1 cellular context compared by ENCODE assay signal in the genomic region with DNA sequence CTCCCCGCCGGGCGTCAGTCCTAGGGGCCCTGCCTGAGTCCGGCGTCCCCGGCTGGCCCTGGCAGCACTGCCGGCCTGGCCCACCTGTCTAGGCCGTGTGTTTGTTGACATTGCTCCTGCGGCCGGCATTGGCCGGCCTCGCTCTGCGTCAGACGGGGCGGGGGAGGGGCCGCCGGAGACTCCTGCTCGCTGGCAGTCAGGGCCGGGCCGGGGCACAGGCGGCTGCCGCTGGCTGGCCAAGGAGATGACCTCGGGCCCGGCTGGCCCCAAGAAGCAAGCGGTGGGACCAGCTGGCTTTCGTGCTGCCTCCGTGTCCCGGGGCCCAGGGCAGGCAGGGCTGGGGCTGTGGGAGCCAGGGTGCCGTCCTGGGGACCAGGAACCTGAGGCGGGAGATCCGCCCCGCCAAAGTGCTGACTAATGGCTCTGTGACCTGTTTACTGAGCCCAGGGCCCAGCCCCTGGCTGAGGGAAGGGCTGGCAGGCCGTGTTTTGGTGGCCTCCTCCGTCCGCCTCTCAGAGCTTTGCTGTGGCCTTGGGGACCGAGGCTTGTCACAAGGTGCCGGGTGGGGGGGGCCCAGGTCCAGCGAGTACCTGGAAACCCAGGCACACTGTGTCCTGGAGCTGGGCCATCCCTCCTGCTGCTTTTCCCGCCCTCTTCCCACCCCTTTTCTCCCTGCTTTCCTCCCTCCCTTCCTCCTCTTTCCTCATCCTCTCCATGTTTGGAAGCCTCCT.
A peak's percentile ranks its signal among the peaks of the same experiment; 100 is the strongest.
TF ChIP-seq lines count a peak whose summit lies in the region.

No MANE protein-coding gene starts in this region.

TF ChIP-seq in HEK293, 187 proteins besides CTCF, POLR2A, EP300 and RAD21 (continued from another document and continues in another):
- TF ChIP-seq, protein P1, sequence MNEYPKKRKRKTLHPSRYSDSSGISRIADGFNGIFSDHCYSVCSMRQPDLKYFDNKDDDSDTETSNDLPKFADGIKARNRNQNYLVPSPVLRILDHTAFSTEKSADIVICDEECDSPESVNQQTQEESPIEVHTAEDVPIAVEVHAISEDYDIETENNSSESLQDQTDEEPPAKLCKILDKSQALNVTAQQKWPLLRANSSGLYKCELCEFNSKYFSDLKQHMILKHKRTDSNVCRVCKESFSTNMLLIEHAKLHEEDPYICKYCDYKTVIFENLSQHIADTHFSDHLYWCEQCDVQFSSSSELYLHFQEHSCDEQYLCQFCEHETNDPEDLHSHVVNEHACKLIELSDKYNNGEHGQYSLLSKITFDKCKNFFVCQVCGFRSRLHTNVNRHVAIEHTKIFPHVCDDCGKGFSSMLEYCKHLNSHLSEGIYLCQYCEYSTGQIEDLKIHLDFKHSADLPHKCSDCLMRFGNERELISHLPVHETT (tag by site-specific recombination; IDR thresholded peaks at IDR 0.05) = no peak
- TF ChIP-seq ZNF621 (tag by site-specific recombination; IDR thresholded peaks at IDR 0.05) (no peak), ZNF16 (tag by site-specific recombination; IDR thresholded peaks at IDR 0.05; ENCODE audit: low read depth) (no peak), SETDB1 (IDR thresholded peaks at IDR 0.05; ENCODE audit: insufficient read length, low read length) (no peak), HOXD13 (CRISPR knock-in tag; IDR thresholded peaks at IDR 0.05; ENCODE audit: borderline replicate concordance) (no peak), ZBTB20 (tag by site-specific recombination; IDR thresholded peaks at IDR 0.05) (peak; percentile 98), GLIS2 (tag by site-specific recombination; IDR thresholded peaks at IDR 0.05) (peak; percentile 88), ZNF473 (tag by site-specific recombination; IDR thresholded peaks at IDR 0.05) (no peak), ZNF404 (tag by site-specific recombination; IDR thresholded peaks at IDR 0.05) (no peak), ZNF112 (tag by site-specific recombination; IDR thresholded peaks at IDR 0.05) (no peak), ZFHX2 (tag by site-specific recombination; conservative IDR thresholded peaks at IDR 0.05) (0 out of 2 replicates have a peak, but pooled peaks have one; percentile 10), ZNF792 (tag by site-specific recombination; IDR thresholded peaks at IDR 0.05) (no peak), ZBTB17 (tag by site-specific recombination; IDR thresholded peaks at IDR 0.05) (peak; percentile 44; the same call in 1 of the 2 replicates), ZNF596 (tag by site-specific recombination; IDR thresholded peaks at IDR 0.05) (no peak), ZNF670 (tag by site-specific recombination; IDR thresholded peaks at IDR 0.05; ENCODE audit: low read depth) (no peak), SALL2 (tag by site-specific recombination; IDR thresholded peaks at IDR 0.05; ENCODE audit: borderline replicate concordance) (no peak), ZNF324 (tag by site-specific recombination; IDR thresholded peaks at IDR 0.05) (0 out of 2 replicates have a peak, but pooled peaks have one; percentile 26), ZNF600 (tag by site-specific recombination; IDR thresholded peaks at IDR 0.05) (peak; percentile 60; the same call in 1 of the 2 replicates), KLF16 (tag by site-specific recombination; IDR thresholded peaks at IDR 0.05) (no peak), ZNF530 (tag by site-specific recombination; IDR thresholded peaks at IDR 0.05; ENCODE audit: low read depth) (no peak), ZNF202 (tag by site-specific recombination; IDR thresholded peaks at IDR 0.05; ENCODE audit: borderline replicate concordance) (no peak), ZNF510 (tag by site-specific recombination; IDR thresholded peaks at IDR 0.05; ENCODE audit: insufficient replicate concordance) (no peak), WT1 (tag by site-specific recombination; IDR thresholded peaks at IDR 0.05) (0 out of 2 replicates have a peak, but pooled peaks have one; percentile 9), ZNF10 (tag by site-specific recombination; IDR thresholded peaks at IDR 0.05) (no peak), REPIN1 (tag by site-specific recombination; IDR thresholded peaks at IDR 0.05; ENCODE audit: low read depth) (no peak), ZNF529 (tag by site-specific recombination; IDR thresholded peaks at IDR 0.05; ENCODE audit: insufficient replicate concordance) (no peak), IKZF3 (tag by site-specific recombination; IDR thresholded peaks at IDR 0.05) (no peak), ZFP69B (tag by site-specific recombination; IDR thresholded peaks at IDR 0.05) (no peak; the same call in 1 of the 2 replicates), ZNF157 (tag by site-specific recombination; IDR thresholded peaks at IDR 0.05) (no peak), ZNF558 (tag by site-specific recombination; IDR thresholded peaks at IDR 0.05) (no peak), SP2 (tag by site-specific recombination; IDR thresholded peaks at IDR 0.05) (peak; percentile 69), ZSCAN30 (tag by site-specific recombination; IDR thresholded peaks at IDR 0.05) (peak; percentile 56; the same call in 1 of the 2 replicates), ZNF132 (tag by site-specific recombination; IDR thresholded peaks at IDR 0.05; ENCODE audit: borderline replicate concordance) (no peak), ZNF114 (tag by site-specific recombination; IDR thresholded peaks at IDR 0.05) (no peak), KLF10 (tag by site-specific recombination; IDR thresholded peaks at IDR 0.05) (no peak; the same call in none of the 2 replicates), ZNF48 (tag by site-specific recombination; IDR thresholded peaks at IDR 0.05) (no peak), KLF7 (tag by site-specific recombination; IDR thresholded peaks at IDR 0.05; ENCODE audit: borderline replicate concordance) (0 out of 2 replicates have a peak, but pooled peaks have one; percentile 6), ZNF140 (tag by site-specific recombination; IDR thresholded peaks at IDR 0.05) (no peak), PRDM1 (tag by site-specific recombination; IDR thresholded peaks at IDR 0.05) (no peak), ZNF211 (tag by site-specific recombination; IDR thresholded peaks at IDR 0.05; ENCODE audit: low read depth) (no peak), ZNF366 (tag by site-specific recombination; conservative IDR thresholded peaks at IDR 0.05) (peak; percentile 37; the same call in 1 of the 2 replicates), SCRT1 (tag by site-specific recombination; IDR thresholded peaks at IDR 0.05; ENCODE audit: borderline replicate concordance) (no peak)
- TF ChIP-seq, protein P2, sequence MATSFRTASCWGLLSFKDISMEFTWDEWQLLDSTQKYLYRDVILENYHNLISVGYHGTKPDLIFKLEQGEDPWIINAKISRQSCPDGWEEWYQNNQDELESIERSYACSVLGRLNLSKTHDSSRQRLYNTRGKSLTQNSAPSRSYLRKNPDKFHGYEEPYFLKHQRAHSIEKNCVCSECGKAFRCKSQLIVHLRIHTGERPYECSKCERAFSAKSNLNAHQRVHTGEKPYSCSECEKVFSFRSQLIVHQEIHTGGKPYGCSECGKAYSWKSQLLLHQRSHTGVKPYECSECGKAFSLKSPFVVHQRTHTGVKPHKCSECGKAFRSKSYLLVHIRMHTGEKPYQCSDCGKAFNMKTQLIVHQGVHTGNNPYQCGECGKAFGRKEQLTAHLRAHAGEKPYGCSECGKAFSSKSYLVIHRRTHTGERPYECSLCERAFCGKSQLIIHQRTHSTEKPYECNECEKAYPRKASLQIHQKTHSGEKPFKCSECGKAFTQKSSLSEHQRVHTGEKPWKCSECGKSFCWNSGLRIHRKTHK (tag by site-specific recombination; IDR thresholded peaks at IDR 0.05) = no peak
- TF ChIP-seq, protein P3, sequence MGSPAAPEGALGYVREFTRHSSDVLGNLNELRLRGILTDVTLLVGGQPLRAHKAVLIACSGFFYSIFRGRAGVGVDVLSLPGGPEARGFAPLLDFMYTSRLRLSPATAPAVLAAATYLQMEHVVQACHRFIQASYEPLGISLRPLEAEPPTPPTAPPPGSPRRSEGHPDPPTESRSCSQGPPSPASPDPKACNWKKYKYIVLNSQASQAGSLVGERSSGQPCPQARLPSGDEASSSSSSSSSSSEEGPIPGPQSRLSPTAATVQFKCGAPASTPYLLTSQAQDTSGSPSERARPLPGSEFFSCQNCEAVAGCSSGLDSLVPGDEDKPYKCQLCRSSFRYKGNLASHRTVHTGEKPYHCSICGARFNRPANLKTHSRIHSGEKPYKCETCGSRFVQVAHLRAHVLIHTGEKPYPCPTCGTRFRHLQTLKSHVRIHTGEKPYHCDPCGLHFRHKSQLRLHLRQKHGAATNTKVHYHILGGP (tag by site-specific recombination; IDR thresholded peaks at IDR 0.05) = no peak
- TF ChIP-seq, protein P4, sequence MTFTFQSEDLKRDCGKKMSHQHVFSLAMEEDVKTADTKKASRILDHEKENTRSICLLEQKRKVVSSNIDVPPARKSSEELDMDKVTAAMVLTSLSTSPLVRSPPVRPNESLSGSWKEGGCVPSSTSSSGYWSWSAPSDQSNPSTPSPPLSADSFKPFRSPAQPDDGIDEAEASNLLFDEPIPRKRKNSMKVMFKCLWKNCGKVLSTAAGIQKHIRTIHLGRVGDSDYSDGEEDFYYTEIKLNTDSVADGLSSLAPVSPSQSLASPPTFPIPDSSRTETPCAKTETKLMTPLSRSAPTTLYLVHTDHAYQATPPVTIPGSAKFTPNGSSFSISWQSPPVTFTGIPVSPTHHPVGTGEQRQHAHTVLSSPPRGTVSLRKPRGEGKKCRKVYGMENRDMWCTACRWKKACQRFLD (tag by site-specific recombination; IDR thresholded peaks at IDR 0.05) = no peak
- TF ChIP-seq, protein P5, sequence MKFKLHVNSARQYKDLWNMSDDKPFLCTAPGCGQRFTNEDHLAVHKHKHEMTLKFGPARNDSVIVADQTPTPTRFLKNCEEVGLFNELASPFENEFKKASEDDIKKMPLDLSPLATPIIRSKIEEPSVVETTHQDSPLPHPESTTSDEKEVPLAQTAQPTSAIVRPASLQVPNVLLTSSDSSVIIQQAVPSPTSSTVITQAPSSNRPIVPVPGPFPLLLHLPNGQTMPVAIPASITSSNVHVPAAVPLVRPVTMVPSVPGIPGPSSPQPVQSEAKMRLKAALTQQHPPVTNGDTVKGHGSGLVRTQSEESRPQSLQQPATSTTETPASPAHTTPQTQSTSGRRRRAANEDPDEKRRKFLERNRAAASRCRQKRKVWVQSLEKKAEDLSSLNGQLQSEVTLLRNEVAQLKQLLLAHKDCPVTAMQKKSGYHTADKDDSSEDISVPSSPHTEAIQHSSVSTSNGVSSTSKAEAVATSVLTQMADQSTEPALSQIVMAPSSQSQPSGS (tag by site-specific recombination; IDR thresholded peaks at IDR 0.05; ENCODE audit: low read depth) = no peak
- TF ChIP-seq, protein P6, sequence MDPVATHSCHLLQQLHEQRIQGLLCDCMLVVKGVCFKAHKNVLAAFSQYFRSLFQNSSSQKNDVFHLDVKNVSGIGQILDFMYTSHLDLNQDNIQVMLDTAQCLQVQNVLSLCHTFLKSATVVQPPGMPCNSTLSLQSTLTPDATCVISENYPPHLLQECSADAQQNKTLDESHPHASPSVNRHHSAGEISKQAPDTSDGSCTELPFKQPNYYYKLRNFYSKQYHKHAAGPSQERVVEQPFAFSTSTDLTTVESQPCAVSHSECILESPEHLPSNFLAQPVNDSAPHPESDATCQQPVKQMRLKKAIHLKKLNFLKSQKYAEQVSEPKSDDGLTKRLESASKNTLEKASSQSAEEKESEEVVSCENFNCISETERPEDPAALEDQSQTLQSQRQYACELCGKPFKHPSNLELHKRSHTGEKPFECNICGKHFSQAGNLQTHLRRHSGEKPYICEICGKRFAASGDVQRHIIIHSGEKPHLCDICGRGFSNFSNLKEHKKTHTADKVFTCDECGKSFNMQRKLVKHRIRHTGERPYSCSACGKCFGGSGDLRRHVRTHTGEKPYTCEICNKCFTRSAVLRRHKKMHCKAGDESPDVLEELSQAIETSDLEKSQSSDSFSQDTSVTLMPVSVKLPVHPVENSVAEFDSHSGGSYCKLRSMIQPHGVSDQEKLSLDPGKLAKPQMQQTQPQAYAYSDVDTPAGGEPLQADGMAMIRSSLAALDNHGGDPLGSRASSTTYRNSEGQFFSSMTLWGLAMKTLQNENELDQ (tag by site-specific recombination; IDR thresholded peaks at IDR 0.05; ENCODE audit: low read depth) = no peak
- TF ChIP-seq, protein P7, sequence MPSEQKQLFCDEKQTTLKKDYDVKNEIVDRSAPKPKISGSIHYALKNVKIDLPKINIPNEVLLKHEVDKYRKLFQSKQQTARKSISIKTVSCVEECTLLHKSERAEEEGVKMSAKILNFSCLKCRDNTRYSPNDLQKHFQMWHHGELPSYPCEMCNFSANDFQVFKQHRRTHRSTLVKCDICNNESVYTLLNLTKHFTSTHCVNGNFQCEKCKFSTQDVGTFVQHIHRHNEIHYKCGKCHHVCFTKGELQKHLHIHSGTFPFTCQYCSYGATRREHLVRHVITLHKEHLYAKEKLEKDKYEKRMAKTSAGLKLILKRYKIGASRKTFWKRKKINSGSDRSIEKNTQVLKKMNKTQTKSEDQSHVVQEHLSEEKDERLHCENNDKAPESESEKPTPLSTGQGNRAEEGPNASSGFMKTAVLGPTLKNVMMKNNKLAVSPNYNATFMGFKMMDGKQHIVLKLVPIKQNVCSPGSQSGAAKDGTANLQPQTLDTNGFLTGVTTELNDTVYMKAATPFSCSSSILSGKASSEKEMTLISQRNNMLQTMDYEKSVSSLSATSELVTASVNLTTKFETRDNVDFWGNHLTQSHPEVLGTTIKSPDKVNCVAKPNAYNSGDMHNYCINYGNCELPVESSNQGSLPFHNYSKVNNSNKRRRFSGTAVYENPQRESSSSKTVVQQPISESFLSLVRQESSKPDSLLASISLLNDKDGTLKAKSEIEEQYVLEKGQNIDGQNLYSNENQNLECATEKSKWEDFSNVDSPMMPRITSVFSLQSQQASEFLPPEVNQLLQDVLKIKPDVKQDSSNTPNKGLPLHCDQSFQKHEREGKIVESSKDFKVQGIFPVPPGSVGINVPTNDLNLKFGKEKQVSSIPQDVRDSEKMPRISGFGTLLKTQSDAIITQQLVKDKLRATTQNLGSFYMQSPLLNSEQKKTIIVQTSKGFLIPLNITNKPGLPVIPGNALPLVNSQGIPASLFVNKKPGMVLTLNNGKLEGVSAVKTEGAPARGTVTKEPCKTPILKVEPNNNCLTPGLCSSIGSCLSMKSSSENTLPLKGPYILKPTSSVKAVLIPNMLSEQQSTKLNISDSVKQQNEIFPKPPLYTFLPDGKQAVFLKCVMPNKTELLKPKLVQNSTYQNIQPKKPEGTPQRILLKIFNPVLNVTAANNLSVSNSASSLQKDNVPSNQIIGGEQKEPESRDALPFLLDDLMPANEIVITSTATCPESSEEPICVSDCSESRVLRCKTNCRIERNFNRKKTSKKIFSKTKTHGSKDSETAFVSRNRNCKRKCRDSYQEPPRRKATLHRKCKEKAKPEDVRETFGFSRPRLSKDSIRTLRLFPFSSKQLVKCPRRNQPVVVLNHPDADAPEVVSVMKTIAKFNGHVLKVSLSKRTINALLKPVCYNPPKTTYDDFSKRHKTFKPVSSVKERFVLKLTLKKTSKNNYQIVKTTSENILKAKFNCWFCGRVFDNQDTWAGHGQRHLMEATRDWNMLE (tag by site-specific recombination; conservative IDR thresholded peaks at IDR 0.05; ENCODE audit: low read depth) = no peak
- TF ChIP-seq, protein P8, sequence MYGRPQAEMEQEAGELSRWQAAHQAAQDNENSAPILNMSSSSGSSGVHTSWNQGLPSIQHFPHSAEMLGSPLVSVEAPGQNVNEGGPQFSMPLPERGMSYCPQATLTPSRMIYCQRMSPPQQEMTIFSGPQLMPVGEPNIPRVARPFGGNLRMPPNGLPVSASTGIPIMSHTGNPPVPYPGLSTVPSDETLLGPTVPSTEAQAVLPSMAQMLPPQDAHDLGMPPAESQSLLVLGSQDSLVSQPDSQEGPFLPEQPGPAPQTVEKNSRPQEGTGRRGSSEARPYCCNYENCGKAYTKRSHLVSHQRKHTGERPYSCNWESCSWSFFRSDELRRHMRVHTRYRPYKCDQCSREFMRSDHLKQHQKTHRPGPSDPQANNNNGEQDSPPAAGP (tag by site-specific recombination; IDR thresholded peaks at IDR 0.05) = peak; percentile 75; the same call in 1 of the 2 replicates
